In genomic region chr12:49580572-49581535, GRCh38 we compare ENCODE assay signal across 8 cellular contexts. TPM values are rescaled to one million over a fixed set of nuclear protein-coding genes. Genes with fewer than 3 reads are reported as not detected.
DNase-seq lines count a peak whose midpoint lies in the region; ATAC-seq and TF ChIP-seq lines count a peak whose summit lies in the region.

No MANE protein-coding gene starts in this region.

- H3K36me3 ChIP-seq in endodermal cell (ENCODE audit: control insufficient read depth, insufficient read depth, low read length), result peaks cover 4% of the 10 kb centered on the region

- H3K4me1 Mint-ChIP-seq in Calu3 (ENCODE audit: low read depth, unreplicated experiment), result no peaks in the 10 kb centered on the region
- H3K4me1 Mint-ChIP-seq in endodermal cell, result peaks cover 9% of the 10 kb centered on the region

- H3K36me3 Mint-ChIP-seq in Calu3 (ENCODE audit: insufficient read depth, unreplicated experiment), result peaks cover 5% of the 10 kb centered on the region
- peaks cover 18% of the 10 kb centered on the region for H3K36me3 Mint-ChIP-seq in endodermal cell (ENCODE audit: low read depth)

- ATAC-seq in HG02981 (IDR thresholded peaks at IDR 0.05; ENCODE audit: unreplicated experiment), result peak; percentile 67
- ATAC-seq in HG03280 (IDR thresholded peaks at IDR 0.05; ENCODE audit: unreplicated experiment), result no peak

- H3K27me3 ChIP-seq in endodermal cell (ENCODE audit: control insufficient read depth, insufficient read depth, low read length, poor library complexity, severe bottlenecking), result no peaks in the 10 kb centered on the region

- H3K4me1 ChIP-seq in endodermal cell (ENCODE audit: control insufficient read depth, insufficient read depth, low read length), result no peaks in the 10 kb centered on the region

- 27 to 32% methylated on average over 6 to 8 of the region's 8 CpGs for WGBS in endodermal cell (ENCODE audit: insufficient coverage in 1 of 2, insufficient read length in 1 of 2), 2 experiments

- H3K9ac ChIP-seq in endodermal cell (ENCODE audit: extremely low read depth, low read length, poor library complexity, severe bottlenecking), result no peak overlapping the region

- peak overlapping the region; percentile 65 for H3K27ac ChIP-seq in endodermal cell (ENCODE audit: low read depth, low read length)

- intact Hi-C loops in Calu3 (cut with micrococcal nuclease; ENCODE audit: unreplicated experiment), result no loop called here

- no peak overlapping the region for H3K27ac Mint-ChIP-seq in Calu3 (ENCODE audit: unreplicated experiment)
- peak overlapping the region; percentile 52 for H3K27ac Mint-ChIP-seq in endodermal cell

- H3K4me3 Mint-ChIP-seq in Calu3 (ENCODE audit: low read depth, unreplicated experiment) (no peak overlapping the region), endodermal cell (no peak overlapping the region)

- H3K4me3 ChIP-seq in endodermal cell (ENCODE audit: low read length), result no peak overlapping the region

- H3K27me3 Mint-ChIP-seq in Calu3 (ENCODE audit: unreplicated experiment) (no peaks in the 10 kb centered on the region), endodermal cell (ENCODE audit: insufficient read depth) (no peaks in the 10 kb centered on the region)

- CTCF ChIA-PET in Calu3 (lab: Charles Lee), result interaction anchor here (0.6 to 1.3 kb wide), 8 partner anchors 14 to 249 kb away, joined by 3 to 6 read pairs (median 4); partner anchors contain the start of gene SPATS2

- DNase-seq in Calu3 (peak; percentile 66), NCI-H69 (lab: John Stamatoyannopoulos, UW) (peak; percentile 93), endodermal cell (peak; percentile 99), mesenteric fat pad (ENCODE audit: low spot score) (peak; percentile 74)
- DNase-seq in activated CD8-positive, alpha-beta memory T cell treated with anti-CD3 and anti-CD28 coated beads for 24 hours, result peak; percentile 78
- DNase-seq in stimulated activated CD8-positive, alpha-beta memory T cell treated with anti-CD3 and anti-CD28 coated beads, Interleukin-7, amount 100 ng/mL, for 24 hours (ENCODE audit: low read depth), result peak; percentile 20

- TF ChIP-seq CTCF in Calu3 (IDR thresholded peaks at IDR 0.05; ENCODE audit: unreplicated experiment) (peak; percentile 66), endodermal cell (conservative IDR thresholded peaks at IDR 0.05) (peak; percentile 95)

- H3K9me3 Mint-ChIP-seq in Calu3 (ENCODE audit: low read depth, unreplicated experiment) (no peaks in the 10 kb centered on the region), endodermal cell (no peaks in the 10 kb centered on the region)

- BruUV-seq in Calu3 (replicated peaks; lab: Mats Ljungman, UMichigan), result no TSS peak

- no peaks in the 10 kb centered on the region for H3K9me3 ChIP-seq in endodermal cell (ENCODE audit: control insufficient read depth, low read length)

RNA-seq across cellular contexts. Expression of gene MCRS1, which starts 12.9 kb away (rescaled TPM):
- total RNA-seq in Calu3 (2022) (38.0 and 38.7 TPM in 2 replicates), endodermal cell (10 to 100 TPM; 97.5 to 98.9 TPM), mesenteric fat pad (35.1 TPM)
- polyA plus RNA-seq in endodermal cell (2013, experiment 1 of 2), result 65.0 TPM
- polyA plus RNA-seq in endodermal cell (2013, experiment 2 of 2), result 59.2 TPM

RNA-seq across cellular contexts. Expression of gene FAM186B, which starts 24.6 kb away (rescaled TPM):
- 0.29 and 0.47 TPM in 2 replicates for total RNA-seq in Calu3 (2022)
- total RNA-seq in endodermal cell, result under 1 TPM; 0.22 to 0.26 TPM
- 0.18 TPM for polyA plus RNA-seq in endodermal cell (2013, experiment 1 of 2)
- 0.08 TPM for polyA plus RNA-seq in endodermal cell (2013, experiment 2 of 2)
- total RNA-seq in mesenteric fat pad, result 0.55 TPM

RNA-seq across cellular contexts. Expression of gene KCNH3, which starts 42.0 kb away (rescaled TPM):
- total RNA-seq in Calu3 (2022) (0.59 and 2.8 TPM in 2 replicates), endodermal cell (1 to 10 TPM in 1 of 2 donors, under 1 TPM in 1; 1.00 to 1.5 TPM), mesenteric fat pad (0.19 TPM)
- 0.50 TPM for polyA plus RNA-seq in endodermal cell (2013, experiment 1 of 2)
- 0.25 TPM for polyA plus RNA-seq in endodermal cell (2013, experiment 2 of 2)

RNA-seq across cellular contexts. Expression of gene PRPF40B, which starts 42.5 kb away (rescaled TPM):
- total RNA-seq in Calu3 (2022), result 21.7 and 22.2 TPM in 2 replicates
- 10 to 100 TPM; 33.8 to 45.6 TPM for total RNA-seq in endodermal cell
- polyA plus RNA-seq in endodermal cell (2013, experiment 1 of 2), result 29.5 TPM
- polyA plus RNA-seq in endodermal cell (2013, experiment 2 of 2), result 25.0 TPM
- total RNA-seq in mesenteric fat pad, result 13.7 TPM

Comparison
In these comparisons a context has a peak if more than half of its experiments do, and no peak if none do; other contexts are left out.
1. DNase-seq: peak in every context shown above with its lines; median percentile 99 in endodermal cell; 93 in NCI-H69; 78 in activated CD8-positive, alpha-beta memory T cell treated with anti-CD3 and anti-CD28 coated beads for 24 hours; 74 in mesenteric fat pad; 66 in Calu3; 20 in stimulated activated CD8-positive, alpha-beta memory T cell treated with anti-CD3 and anti-CD28 coated beads, Interleukin-7, amount 100 ng/mL, for 24 hours.